8 cellular contexts compared by ENCODE assay signal in genomic region chr7:97117035-97117371, GRCh38. TPM values are rescaled to one million over a fixed set of nuclear protein-coding genes. Genes with fewer than 3 reads are reported as not detected.
A peak's percentile ranks its signal among the peaks of the same experiment; 100 is the strongest.
DNase-seq lines count a peak whose midpoint lies in the region; ATAC-seq and TF ChIP-seq lines count a peak whose summit lies in the region.

No MANE protein-coding gene starts in this region.

- CTCF ChIA-PET in A673 (lab: Charles Lee), result interaction anchor here (0.9 kb wide), 1 partner anchor 12 kb away, joined by 3 read pairs; no protein-coding TSS in a partner anchor

- H3K27ac ChIP-seq in A673 (ENCODE audit: low read depth, low read length, poor library complexity, severe bottlenecking) (peak overlapping the region; percentile 63), colonic mucosa (peak overlapping the region; percentile 49), mucosa of rectum (ENCODE audit: low read depth in 2 of 2, low read length in 2 of 2) (peak overlapping the region; percentile 72 to 77)

- H3K9me3 ChIP-seq in A673 (ENCODE audit: low read depth, low read length, poor library complexity, severe bottlenecking), result no peaks in the 10 kb centered on the region
- H3K9me3 ChIP-seq in colonic mucosa, result no peaks in the 10 kb centered on the region
- no peaks in the 10 kb centered on the region for H3K9me3 ChIP-seq in mucosa of rectum (ENCODE audit: control insufficient read depth in 2 of 2, low read length in 2 of 2)

- no peaks in the 10 kb centered on the region for H3K36me3 ChIP-seq in A673 (ENCODE audit: insufficient read depth, low read length, poor library complexity, severe bottlenecking)
- H3K36me3 ChIP-seq in colonic mucosa, result no peaks in the 10 kb centered on the region
- no peaks in the 10 kb centered on the region for H3K36me3 ChIP-seq in mucosa of rectum (ENCODE audit: control insufficient read depth in 2 of 2, insufficient read depth in 2 of 2, low read length in 2 of 2)

- H3K9ac ChIP-seq in colonic mucosa (ENCODE audit: low read depth in 2 of 2, low read length in 2 of 2) (peak overlapping the region; percentile 7 to 42), mucosa of rectum (ENCODE audit: low read depth in 1 of 2, low read length in 2 of 2) (peak overlapping the region; percentile 39 to 81)

- TF ChIP-seq CTCF in A673 (conservative IDR thresholded peaks at IDR 0.05; ENCODE audit: low read depth, low read length) (no peak), colonic mucosa (IDR thresholded peaks at IDR 0.05) (no peak)

- BruUV-seq in A673 (replicated peaks; lab: Mats Ljungman, UMichigan), result no TSS peak

- no peak for DNase-seq in A673 (ENCODE audit: low spot score)
- no peak for DNase-seq in Jurkat, Clone E6-1 (ENCODE audit: low read depth, low spot score)
- no peak for DNase-seq in colonic mucosa
- no peak for DNase-seq in stimulated activated CD4-positive, alpha-beta T cell treated with anti-CD3 and anti-CD28 coated beads, Interleukin-2, amount 100 ng/mL, for 48 hours
- DNase-seq in NCI-H1105 (lab: John Stamatoyannopoulos, UW), result no peak

- no peaks in the 10 kb centered on the region for H3K4me1 ChIP-seq in A673 (ENCODE audit: insufficient read depth, low read length, poor library complexity, severe bottlenecking)
- H3K4me1 ChIP-seq in colonic mucosa, result peaks cover 3% of the 10 kb centered on the region
- H3K4me1 ChIP-seq in mucosa of rectum (ENCODE audit: control insufficient read depth in 2 of 2, insufficient read depth in 2 of 2, low read length in 2 of 2), result peaks cover 0 to 16% of the 10 kb centered on the region in 2 donors

- peak overlapping the region; percentile 61 for H3K4me3 ChIP-seq in A673 (ENCODE audit: low read depth, low read length, poor library complexity, severe bottlenecking)
- peak overlapping the region; percentile 98 for H3K4me3 ChIP-seq in Jurkat, Clone E6-1 (ENCODE audit: low read length)
- peak overlapping the region; percentile 48 for H3K4me3 ChIP-seq in colonic mucosa
- peak overlapping the region; percentile 93 to 97 for H3K4me3 ChIP-seq in mucosa of rectum (ENCODE audit: low read length in 2 of 2)

- POLR2A ChIA-PET in A673 (lab: Charles Lee; ENCODE audit: low non-redundant PET), result no interaction called here

- ATAC-seq in GM21515 (IDR thresholded peaks at IDR 0.05; ENCODE audit: unreplicated experiment) (no peak), HG02798 (IDR thresholded peaks at IDR 0.05; ENCODE audit: poor library complexity, unreplicated experiment) (no peak)

- H3K27me3 ChIP-seq in A673 (replicated peaks; ENCODE audit: insufficient read depth, low read depth, low read length, poor library complexity) (no peaks in the 10 kb centered on the region), colonic mucosa (no peaks in the 10 kb centered on the region), mucosa of rectum (ENCODE audit: control insufficient read depth in 2 of 2, insufficient read depth in 2 of 2, low read length in 2 of 2) (no peaks in the 10 kb centered on the region)

- intact Hi-C loops in A673 (cut with micrococcal nuclease; ENCODE audit: unreplicated experiment) (no loop called here), colonic mucosa (cut with DNase I) (no loop called here)

RNA-seq across cellular contexts. Expression of gene SDHAF3, which starts 0.5 kb away (rescaled TPM):
- total RNA-seq in A673 (2021) (28.0 and 29.7 TPM in 2 replicates), colonic mucosa (10 to 100 TPM; 18.9 to 25.2 TPM)
- polyA plus RNA-seq in Jurkat, Clone E6-1 (2012; ENCODE audit: insufficient read depth, insufficient read length), result 55.7 TPM

Comparison
In these comparisons a context has a peak if more than half of its experiments do, and no peak if none do; other contexts are left out.
1. H3K4me3 ChIP-seq: peak in every context shown above with its lines; median percentile 98 in Jurkat, Clone E6-1; 95 in mucosa of rectum; 61 in A673; 48 in colonic mucosa.